Comparison of ENCODE assay signal across 1 cellular context in genomic region chr9:115691686-115692085, GRCh38.
TF ChIP-seq lines count a peak whose summit lies in the region.

No MANE protein-coding gene starts in this region.

TF ChIP-seq in SK-N-SH, 30 proteins besides CTCF, POLR2A, EP300 and RAD21 (continued from another document):
- TF ChIP-seq NFIC (IDR thresholded peaks at IDR 0.05; ENCODE audit: borderline replicate concordance), result no peak; the same call in 1 of the 2 replicates
- TF ChIP-seq FOXM1 (IDR thresholded peaks at IDR 0.05; ENCODE audit: low read depth), result no peak
- no peak; the same call in 1 of the 2 replicates for TF ChIP-seq RXRA (IDR thresholded peaks at IDR 0.05; ENCODE audit: borderline replicate concordance, low read depth)
- TF ChIP-seq ELF1 (IDR thresholded peaks at IDR 0.05), result no peak
- no peak for TF ChIP-seq CHD2 (IDR thresholded peaks at IDR 0.05; ENCODE audit: low read length, partially characterized antibody)
- peak; percentile 91 for TF ChIP-seq TCF12 (IDR thresholded peaks at IDR 0.05)
- TF ChIP-seq GABPA (IDR thresholded peaks at IDR 0.05; ENCODE audit: low read depth), result no peak
- no peak for TF ChIP-seq RCOR1 (IDR thresholded peaks at IDR 0.05; ENCODE audit: low read length)
- TF ChIP-seq TEAD4 (IDR thresholded peaks at IDR 0.05; ENCODE audit: borderline replicate concordance, insufficient read depth), result no peak
